19 cellular contexts compared by ENCODE assay signal in genomic region chr3:194147679-194148078, GRCh38. TPM values are rescaled to one million over a fixed set of nuclear protein-coding genes. Genes with fewer than 3 reads are reported as not detected.
DNase-seq lines count a peak whose midpoint lies in the region; ATAC-seq and TF ChIP-seq lines count a peak whose summit lies in the region.
"Had no signal": no experiment of that assay in that cellular context is flagged by ENCODE, and none has a peak within 500 bp of the region (broad histone marks: within the 10 kb centered on the region; RNA-seq: fewer than 3 reads in every experiment).

No MANE protein-coding gene starts in this region.

- CTCF ChIA-PET in activated naive CD4-positive, alpha-beta T cell treated with anti-CD3 and anti-CD28 coated beads, Interleukin-2, amount 10 ng/mL, durations not matched to agents 7 days and 5 days (lab: Charles Lee) = no interaction called here
- CTCF ChIA-PET in HEK293 (lab: Yijun Ruan, JAX) = no interaction called here

- peaks cover 6% of the 10 kb centered on the region for H3K4me1 Mint-ChIP-seq in activated naive CD4-positive, alpha-beta T cell treated with anti-CD3 and anti-CD28 coated beads, Interleukin-2, amount 10 ng/mL, durations not matched to agents 7 days and 5 days
- H3K4me1 Mint-ChIP-seq in mesothelial cell of epicardium = peaks cover 33% of the 10 kb centered on the region
- H3K4me1 Mint-ChIP-seq: CD14-positive monocyte; CD4-positive, alpha-beta memory T cell had no signal

- H3K27ac Mint-ChIP-seq in activated naive CD4-positive, alpha-beta T cell treated with anti-CD3 and anti-CD28 coated beads, Interleukin-2, amount 10 ng/mL, durations not matched to agents 7 days and 5 days = no peak overlapping the region
- H3K27ac Mint-ChIP-seq in activated naive CD4-positive, alpha-beta T cell treated with anti-CD3 and anti-CD28 coated beads, Interleukin-2, amount 50 U/mL, for 72 hours = no peak overlapping the region
- H3K27ac Mint-ChIP-seq in mesothelial cell of epicardium = peak overlapping the region; percentile 33
- H3K27ac Mint-ChIP-seq: CD14-positive monocyte; CD4-positive, alpha-beta memory T cell; H9 had no signal

- H3K27me3 Mint-ChIP-seq in activated naive CD4-positive, alpha-beta T cell treated with anti-CD3 and anti-CD28 coated beads, Interleukin-2, amount 10 ng/mL, durations not matched to agents 7 days and 5 days = peaks cover 57% of the 10 kb centered on the region
- H3K27me3 Mint-ChIP-seq in mesothelial cell of epicardium (ENCODE audit: low read depth) = no peaks in the 10 kb centered on the region

- peak; percentile 6 for DNase-seq in activated naive CD4-positive, alpha-beta T cell treated with anti-CD3 and anti-CD28 coated beads, Interleukin-2, amount 10 ng/mL, durations not matched to agents 7 days and 5 days
- no peak for DNase-seq in activated naive CD4-positive, alpha-beta T cell treated with anti-CD3 and anti-CD28 coated beads, Interleukin-2, amount 50 U/mL, for 72 hours (ENCODE audit: low spot score in 2 of 2)
- DNase-seq in mesothelial cell of epicardium (ENCODE audit: low spot score in 2 of 2, unreplicated experiment in 2 of 2) = no peak
- DNase-seq in HK-2 (ENCODE audit: unreplicated experiment) = no peak
- DNase-seq: AML-193; CD4-positive, alpha-beta memory T cell; DMS153; DMS79 treated with DMSO at 0.1 percent for 48 hours; GF-D8; GOT3; H9; KBM-7 had no signal

- no peak for ATAC-seq in activated naive CD4-positive, alpha-beta T cell treated with anti-CD3 and anti-CD28 coated beads, Interleukin-2, amount 50 U/mL, for 72 hours
- ATAC-seq in HG02759 (IDR thresholded peaks at IDR 0.05; ENCODE audit: unreplicated experiment) = no peak
- no peak for ATAC-seq in HG02588 (IDR thresholded peaks at IDR 0.05; ENCODE audit: unreplicated experiment)

- H3K36me3 Mint-ChIP-seq in activated naive CD4-positive, alpha-beta T cell treated with anti-CD3 and anti-CD28 coated beads, Interleukin-2, amount 10 ng/mL, durations not matched to agents 7 days and 5 days = no peaks in the 10 kb centered on the region
- no peaks in the 10 kb centered on the region for H3K36me3 Mint-ChIP-seq in activated naive CD4-positive, alpha-beta T cell treated with anti-CD3 and anti-CD28 coated beads, Interleukin-2, amount 50 U/mL, for 72 hours
- H3K36me3 Mint-ChIP-seq in mesothelial cell of epicardium = no peaks in the 10 kb centered on the region
- H3K36me3 Mint-ChIP-seq: CD4-positive, alpha-beta memory T cell; IgD-negative memory B cell had no signal

- no peak overlapping the region for H3K4me3 ChIP-seq in HEK293 (ENCODE audit: low read depth, low read length)
- H3K4me3 ChIP-seq: A549 had no signal

- TF ChIP-seq CTCF in HEK293 (tag by site-specific recombination; IDR thresholded peaks at IDR 0.05) = no peak
- TF ChIP-seq CTCF in mesothelial cell of epicardium (IDR thresholded peaks at IDR 0.05; ENCODE audit: unreplicated experiment) = no peak

- no peak overlapping the region for H3K4me3 Mint-ChIP-seq in activated naive CD4-positive, alpha-beta T cell treated with anti-CD3 and anti-CD28 coated beads, Interleukin-2, amount 10 ng/mL, durations not matched to agents 7 days and 5 days
- no peak overlapping the region for H3K4me3 Mint-ChIP-seq in mesothelial cell of epicardium
- H3K4me3 Mint-ChIP-seq: CD4-positive, alpha-beta memory T cell; H9 had no signal

- H3K9me3 Mint-ChIP-seq in activated naive CD4-positive, alpha-beta T cell treated with anti-CD3 and anti-CD28 coated beads, Interleukin-2, amount 10 ng/mL, durations not matched to agents 7 days and 5 days = no peaks in the 10 kb centered on the region
- H3K9me3 Mint-ChIP-seq in activated naive CD4-positive, alpha-beta T cell treated with anti-CD3 and anti-CD28 coated beads, Interleukin-2, amount 50 U/mL, for 72 hours = no peaks in the 10 kb centered on the region
- H3K9me3 Mint-ChIP-seq in mesothelial cell of epicardium = no peaks in the 10 kb centered on the region
- H3K9me3 Mint-ChIP-seq: H9, IgD-negative memory B cell had no signal

- H3K4me1 ChIP-seq in HEK293 (ENCODE audit: control insufficient read depth, insufficient read depth, low read length) = peaks cover 5% of the 10 kb centered on the region; the same call in 1 of the 2 replicates

- no peak overlapping the region for H3K27ac ChIP-seq in HEK293 (ENCODE audit: extremely low read depth, low read depth, low read length)
- H3K27ac ChIP-seq: 22Rv1 had no signal

- POLR2A ChIA-PET in HEK293 (lab: Yijun Ruan, JAX) = no interaction called here

- no peaks in the 10 kb centered on the region for H3K9me3 ChIP-seq in HEK293 (ENCODE audit: control insufficient read depth, insufficient read depth, low read depth, low read length)
- H3K9me3 ChIP-seq: A549 had no signal

- no peaks in the 10 kb centered on the region for H3K36me3 ChIP-seq in HEK293 (ENCODE audit: control insufficient read depth in 2 of 2, insufficient read depth in 1 of 2, low read length in 2 of 2)

TF ChIP-seq in HEK293, 187 proteins besides CTCF, POLR2A, EP300 and RAD21:
- TF ChIP-seq ZNF266 (tag by site-specific recombination; IDR thresholded peaks at IDR 0.05; ENCODE audit: low read depth) (no peak), ZSCAN4 (tag by site-specific recombination; IDR thresholded peaks at IDR 0.05) (no peak), REST (tag by site-specific recombination; IDR thresholded peaks at IDR 0.05) (0 out of 2 replicates have a peak, but pooled peaks have one; percentile 7)
- TF ChIP-seq, protein P1, sequence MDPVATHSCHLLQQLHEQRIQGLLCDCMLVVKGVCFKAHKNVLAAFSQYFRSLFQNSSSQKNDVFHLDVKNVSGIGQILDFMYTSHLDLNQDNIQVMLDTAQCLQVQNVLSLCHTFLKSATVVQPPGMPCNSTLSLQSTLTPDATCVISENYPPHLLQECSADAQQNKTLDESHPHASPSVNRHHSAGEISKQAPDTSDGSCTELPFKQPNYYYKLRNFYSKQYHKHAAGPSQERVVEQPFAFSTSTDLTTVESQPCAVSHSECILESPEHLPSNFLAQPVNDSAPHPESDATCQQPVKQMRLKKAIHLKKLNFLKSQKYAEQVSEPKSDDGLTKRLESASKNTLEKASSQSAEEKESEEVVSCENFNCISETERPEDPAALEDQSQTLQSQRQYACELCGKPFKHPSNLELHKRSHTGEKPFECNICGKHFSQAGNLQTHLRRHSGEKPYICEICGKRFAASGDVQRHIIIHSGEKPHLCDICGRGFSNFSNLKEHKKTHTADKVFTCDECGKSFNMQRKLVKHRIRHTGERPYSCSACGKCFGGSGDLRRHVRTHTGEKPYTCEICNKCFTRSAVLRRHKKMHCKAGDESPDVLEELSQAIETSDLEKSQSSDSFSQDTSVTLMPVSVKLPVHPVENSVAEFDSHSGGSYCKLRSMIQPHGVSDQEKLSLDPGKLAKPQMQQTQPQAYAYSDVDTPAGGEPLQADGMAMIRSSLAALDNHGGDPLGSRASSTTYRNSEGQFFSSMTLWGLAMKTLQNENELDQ (tag by site-specific recombination; IDR thresholded peaks at IDR 0.05; ENCODE audit: low read depth) = no peak

RNA-seq across cellular contexts. Expression of gene HES1, which starts 11.7 kb away (rescaled TPM):
- 1 to 10 TPM in 1 of 2 donors, not detected in 1; 2.5 TPM for total RNA-seq in activated naive CD4-positive, alpha-beta T cell treated with anti-CD3 and anti-CD28 coated beads, Interleukin-2, amount 50 U/mL, for 72 hours
- total RNA-seq in mesothelial cell of epicardium = 99.9 to 108 TPM (median 104 TPM) in 3 replicates
- total RNA-seq: CD4-positive, alpha-beta memory T cell had no signal

Comparison
In these comparisons a context has a peak if more than half of its experiments do, and no peak if none do; other contexts are left out.
1. RNA of gene HES1, which starts 11.7 kb away (total RNA-seq): 99.9 to 108 TPM in mesothelial cell of epicardium; 2.5 TPM in activated naive CD4-positive, alpha-beta T cell treated with anti-CD3 and anti-CD28 coated beads, Interleukin-2, amount 50 U/mL, for 72 hours; every median in the first group is over 10 times any median in the second.